Comparison of ENCODE assay signal across 1 cellular context in the genomic region with DNA sequence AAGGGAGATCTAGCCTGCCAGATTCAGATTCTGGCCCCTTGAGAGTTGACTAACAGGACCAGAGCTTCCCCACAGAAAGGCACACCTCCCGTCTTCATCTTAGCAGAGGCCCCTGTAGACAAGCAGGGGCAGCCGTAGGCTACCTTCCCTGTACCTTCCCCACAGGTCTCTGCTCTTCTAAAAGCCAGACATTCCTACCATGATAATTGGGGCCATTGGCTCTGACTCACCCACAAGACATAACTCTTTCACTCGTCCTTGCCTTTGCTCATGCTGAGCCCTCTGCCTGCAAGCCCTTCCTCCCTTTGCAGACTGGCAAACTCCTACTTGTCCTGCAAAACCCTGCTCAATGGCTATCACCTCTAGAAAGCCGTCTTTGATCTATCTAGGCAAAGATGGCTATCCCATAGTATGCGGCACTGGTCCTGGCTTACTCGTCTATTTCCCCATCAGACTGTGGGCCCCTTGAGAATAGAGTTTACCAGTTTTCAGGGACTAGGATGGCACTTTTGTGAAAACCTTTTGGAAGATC.
TF ChIP-seq lines count a peak whose summit lies in the region.

No MANE protein-coding gene starts in this region.

TF ChIP-seq in SK-N-SH, 30 proteins besides CTCF, POLR2A, EP300 and RAD21 (continued from another document):
- TF ChIP-seq, protein P1, sequence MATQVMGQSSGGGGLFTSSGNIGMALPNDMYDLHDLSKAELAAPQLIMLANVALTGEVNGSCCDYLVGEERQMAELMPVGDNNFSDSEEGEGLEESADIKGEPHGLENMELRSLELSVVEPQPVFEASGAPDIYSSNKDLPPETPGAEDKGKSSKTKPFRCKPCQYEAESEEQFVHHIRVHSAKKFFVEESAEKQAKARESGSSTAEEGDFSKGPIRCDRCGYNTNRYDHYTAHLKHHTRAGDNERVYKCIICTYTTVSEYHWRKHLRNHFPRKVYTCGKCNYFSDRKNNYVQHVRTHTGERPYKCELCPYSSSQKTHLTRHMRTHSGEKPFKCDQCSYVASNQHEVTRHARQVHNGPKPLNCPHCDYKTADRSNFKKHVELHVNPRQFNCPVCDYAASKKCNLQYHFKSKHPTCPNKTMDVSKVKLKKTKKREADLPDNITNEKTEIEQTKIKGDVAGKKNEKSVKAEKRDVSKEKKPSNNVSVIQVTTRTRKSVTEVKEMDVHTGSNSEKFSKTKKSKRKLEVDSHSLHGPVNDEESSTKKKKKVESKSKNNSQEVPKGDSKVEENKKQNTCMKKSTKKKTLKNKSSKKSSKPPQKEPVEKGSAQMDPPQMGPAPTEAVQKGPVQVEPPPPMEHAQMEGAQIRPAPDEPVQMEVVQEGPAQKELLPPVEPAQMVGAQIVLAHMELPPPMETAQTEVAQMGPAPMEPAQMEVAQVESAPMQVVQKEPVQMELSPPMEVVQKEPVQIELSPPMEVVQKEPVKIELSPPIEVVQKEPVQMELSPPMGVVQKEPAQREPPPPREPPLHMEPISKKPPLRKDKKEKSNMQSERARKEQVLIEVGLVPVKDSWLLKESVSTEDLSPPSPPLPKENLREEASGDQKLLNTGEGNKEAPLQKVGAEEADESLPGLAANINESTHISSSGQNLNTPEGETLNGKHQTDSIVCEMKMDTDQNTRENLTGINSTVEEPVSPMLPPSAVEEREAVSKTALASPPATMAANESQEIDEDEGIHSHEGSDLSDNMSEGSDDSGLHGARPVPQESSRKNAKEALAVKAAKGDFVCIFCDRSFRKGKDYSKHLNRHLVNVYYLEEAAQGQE (IDR thresholded peaks at IDR 0.05; ENCODE audit: low read depth, low read length), result no peak
- no peak for TF ChIP-seq CHD2 (IDR thresholded peaks at IDR 0.05; ENCODE audit: low read length, partially characterized antibody)
- TF ChIP-seq RFX5 (IDR thresholded peaks at IDR 0.05; ENCODE audit: low read length), result no peak
- TF ChIP-seq MEF2A (IDR thresholded peaks at IDR 0.05; ENCODE audit: borderline replicate concordance, low read depth), result no peak
- TF ChIP-seq, protein P2, sequence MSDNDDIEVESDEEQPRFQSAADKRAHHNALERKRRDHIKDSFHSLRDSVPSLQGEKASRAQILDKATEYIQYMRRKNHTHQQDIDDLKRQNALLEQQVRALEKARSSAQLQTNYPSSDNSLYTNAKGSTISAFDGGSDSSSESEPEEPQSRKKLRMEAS (IDR thresholded peaks at IDR 0.05; ENCODE audit: low read depth), result no peak
- TF ChIP-seq, protein P3, sequence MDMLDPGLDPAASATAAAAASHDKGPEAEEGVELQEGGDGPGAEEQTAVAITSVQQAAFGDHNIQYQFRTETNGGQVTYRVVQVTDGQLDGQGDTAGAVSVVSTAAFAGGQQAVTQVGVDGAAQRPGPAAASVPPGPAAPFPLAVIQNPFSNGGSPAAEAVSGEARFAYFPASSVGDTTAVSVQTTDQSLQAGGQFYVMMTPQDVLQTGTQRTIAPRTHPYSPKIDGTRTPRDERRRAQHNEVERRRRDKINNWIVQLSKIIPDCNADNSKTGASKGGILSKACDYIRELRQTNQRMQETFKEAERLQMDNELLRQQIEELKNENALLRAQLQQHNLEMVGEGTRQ (IDR thresholded peaks at IDR 0.05; ENCODE audit: borderline replicate concordance, low read depth, low read length), result no peak
